Comparison of ENCODE assay signal across 36 cellular contexts in genomic region chr3:42731476-42732195, GRCh38. TPM values are rescaled to one million over a fixed set of nuclear protein-coding genes. Genes with fewer than 3 reads are reported as not detected.
DNase-seq lines count a peak whose midpoint lies in the region; ATAC-seq, FAIRE-seq and TF ChIP-seq lines count a peak whose summit lies in the region.
"Had no signal": no experiment of that assay in that cellular context is flagged by ENCODE, and none has a peak within 500 bp of the region (broad histone marks: within the 10 kb centered on the region; RNA-seq: fewer than 3 reads in every experiment).

No MANE protein-coding gene starts in this region.

- no TSS peak for BruUV-seq in K562 (replicated peaks; lab: Mats Ljungman, UMichigan)

- no peak overlapping the region for H3K4me3 Mint-ChIP-seq in naive thymus-derived CD4-positive, alpha-beta T cell
- H3K4me3 Mint-ChIP-seq: activated T-cell treated with anti-CD3 and anti-CD28 coated beads, Interleukin-2, amount 50 U/mL, for 72 hours; CD4-positive, alpha-beta memory T cell; mesothelial cell of epicardium; naive B cell; stimulated activated memory B cell treated with anti-CD40 and anti-IgM and Interleukin-4, amounts not matched to agents 10 μg/mL and 1 μg/mL and 100 μg/mL, for 72 hours had no signal

- H3K27me3 Mint-ChIP-seq in naive thymus-derived CD4-positive, alpha-beta T cell, result peaks cover 0 to 6% (median 0%) of the 10 kb centered on the region in 5 donors
- H3K27me3 Mint-ChIP-seq: stimulated activated memory B cell treated with anti-CD40 and anti-IgM and Interleukin-4, amounts not matched to agents 10 μg/mL and 1 μg/mL and 100 μg/mL, for 72 hours had no signal

- no peak for TF ChIP-seq RAD21 in K562 (CRISPR knock-in tag; conservative IDR thresholded peaks at IDR 0.05 in 1 of 2, IDR thresholded peaks at IDR 0.05 in 1 of 2)

- TF ChIP-seq CTCF in K562 (IDR thresholded peaks at IDR 0.05 in 2 of 3, conservative IDR thresholded peaks at IDR 0.05 in 1 of 3; ENCODE audit: insufficient read depth in 2 of 3, low read depth in 1 of 3, low read length in 3 of 3) (no peak), lower leg skin (IDR thresholded peaks at IDR 0.05) (no peak)

- H3K4me2 ChIP-seq in K562 (ENCODE audit: insufficient read depth, low read length), result no peak overlapping the region
- H3K4me2 ChIP-seq: hepatocyte had no signal

- H3K36me3 Mint-ChIP-seq in naive thymus-derived CD4-positive, alpha-beta T cell, result no peaks in the 10 kb centered on the region
- H3K36me3 Mint-ChIP-seq: CD4-positive, alpha-beta memory T cell; mesothelial cell of epicardium; naive B cell; stimulated activated memory B cell treated with anti-CD40 and anti-IgM and Interleukin-4, amounts not matched to agents 10 μg/mL and 1 μg/mL and 100 μg/mL, for 72 hours had no signal

- POLR2A ChIA-PET in K562 (lab: Yijun Ruan, JAX), result interaction anchor here (1.3 kb wide), 1 partner anchor 10 kb away, joined by 3 read pairs; no protein-coding TSS in a partner anchor
- POLR2A ChIA-PET in naive thymus-derived CD4-positive, alpha-beta T cell (lab: Charles Lee), result no interaction called here

- H3K9ac ChIP-seq in K562 (ENCODE audit: insufficient read depth in 1 of 2, low read depth in 2 of 2, low read length in 2 of 2), result no peak overlapping the region

- no peak for FAIRE-seq in K562 (lab: Jason Lieb, UNC)
- FAIRE-seq: endometrium, GM12892 had no signal

- no peaks in the 10 kb centered on the region for H3K79me2 ChIP-seq in K562 (ENCODE audit: control insufficient read depth, insufficient read depth, low read length)
- H3K79me2 ChIP-seq: hepatocyte had no signal

- no peak overlapping the region for H3K27ac Mint-ChIP-seq in naive thymus-derived CD4-positive, alpha-beta T cell
- H3K27ac Mint-ChIP-seq: activated T-cell treated with anti-CD3 and anti-CD28 coated beads, Interleukin-2, amount 50 U/mL, for 72 hours; mesothelial cell of epicardium; naive B cell; stimulated activated memory B cell treated with anti-CD40 and anti-IgM and Interleukin-4, amounts not matched to agents 10 μg/mL and 1 μg/mL and 100 μg/mL, for 72 hours had no signal

- TF ChIP-seq EP300 in K562 (IDR thresholded peaks at IDR 0.05; ENCODE audit: low read length), result no peak

- H3K4me1 ChIP-seq in K562 (replicated peaks in 1 of 2; ENCODE audit: control insufficient read depth in 2 of 2, insufficient read depth in 2 of 2, low read length in 2 of 2), result no peaks in the 10 kb centered on the region
- no peaks in the 10 kb centered on the region for H3K4me1 ChIP-seq in naive thymus-derived CD4-positive, alpha-beta T cell (ENCODE audit: control insufficient read depth in 2 of 2, insufficient read depth in 2 of 2, low read length in 2 of 2)

- no peak for ATAC-seq in K562
- ATAC-seq in naive thymus-derived CD4-positive, alpha-beta T cell, result no peak
- ATAC-seq: activated T-cell treated with anti-CD3 and anti-CD28 coated beads, Interleukin-2, amount 50 U/mL, for 72 hours; SK-N-SH treated with all-trans-retinoic acid at 6 μM for 48 hours; stimulated activated memory B cell treated with anti-CD40 and anti-IgM and Interleukin-4, amounts not matched to agents 10 μg/mL and 1 μg/mL and 100 μg/mL, for 72 hours had no signal

- in situ Hi-C loops in K562 (cut with MboI), result no loop called here

- 0 out of 2 replicates have a peak, but pooled peaks cover 2% of the 10 kb centered on the region for H3K9me3 ChIP-seq in K562 (replicated peaks; ENCODE audit: control insufficient read depth, insufficient read depth, low read depth, low read length)
- no peaks in the 10 kb centered on the region for H3K9me3 ChIP-seq in naive thymus-derived CD4-positive, alpha-beta T cell (ENCODE audit: control insufficient read depth in 2 of 3, low read length in 3 of 3)
- H3K9me3 ChIP-seq: esophagus squamous epithelium, MG63, suprapubic skin had no signal

- no peak overlapping the region for H3K27ac ChIP-seq in K562 (ENCODE audit: extremely low read depth, low read depth, low read length)
- H3K27ac ChIP-seq in naive thymus-derived CD4-positive, alpha-beta T cell (ENCODE audit: low read depth, low read length), result no peak overlapping the region
- H3K27ac ChIP-seq: hepatocyte, suprapubic skin had no signal

- TF ChIP-seq POLR2A in K562 (conservative IDR thresholded peaks at IDR 0.05) (no peak), lower leg skin (IDR thresholded peaks at IDR 0.05) (no peak)

- H3K9me1 ChIP-seq in K562 (ENCODE audit: control insufficient read depth, insufficient read depth, low read length), result no peaks in the 10 kb centered on the region

- no peaks in the 10 kb centered on the region for H3K4me1 Mint-ChIP-seq in naive thymus-derived CD4-positive, alpha-beta T cell
- H3K4me1 Mint-ChIP-seq: CD4-positive, alpha-beta memory T cell; mesothelial cell of epicardium; naive B cell; stimulated activated memory B cell treated with anti-CD40 and anti-IgM and Interleukin-4, amounts not matched to agents 10 μg/mL and 1 μg/mL and 100 μg/mL, for 72 hours had no signal

- WGBS in K562 (ENCODE audit: insufficient coverage, low coverage, missing lambda C conversion rate), result 2% methylated on average over 6 of the region's 6 CpGs
- WGBS in lower leg skin, 2 donors, result 91 to 92% methylated on average over 6 of the region's 6 CpGs

- H2AFZ ChIP-seq in K562 (ENCODE audit: low read depth, low read length), result no peak overlapping the region
- H2AFZ ChIP-seq: hepatocyte had no signal

- H3K4me3 ChIP-seq in K562 (no peak overlapping the region), lower leg skin (ENCODE audit: low read depth, poor library complexity, severe bottlenecking) (no peak overlapping the region)
- H3K4me3 ChIP-seq in naive thymus-derived CD4-positive, alpha-beta T cell (ENCODE audit: low read length), result no peak overlapping the region
- H3K4me3 ChIP-seq: esophagus squamous epithelium, hepatocyte, MG63, suprapubic skin had no signal

- peaks cover 26 to 36% of the 10 kb centered on the region in 2 experiments; a peak in 4 of 5 replicates for H3K27me3 ChIP-seq in K562 (ENCODE audit: control insufficient read depth in 2 of 2, insufficient read depth in 2 of 2, low read length in 2 of 2)
- no peaks in the 10 kb centered on the region for H3K27me3 ChIP-seq in naive thymus-derived CD4-positive, alpha-beta T cell (ENCODE audit: control insufficient read depth in 2 of 2, insufficient read depth in 2 of 2, low read length in 2 of 2)
- H3K27me3 ChIP-seq: esophagus squamous epithelium, hepatocyte, MG63, suprapubic skin had no signal

- intact Hi-C loops in K562 (cut with micrococcal nuclease) (no loop called here), lower leg skin (cut with DNase I; ENCODE audit: low total_unique reads) (no loop called here)
- intact Hi-C loops in naive thymus-derived CD4-positive, alpha-beta T cell (cut with micrococcal nuclease), result no loop called here

- CTCF ChIA-PET in K562 (lab: Yijun Ruan, JAX; ENCODE audit: low intra/inter-chr PET ratio), result no interaction called here
- CTCF ChIA-PET in naive thymus-derived CD4-positive, alpha-beta T cell (lab: Charles Lee), result interaction anchor here (1.1 kb wide), 1 partner anchor 14 kb away, joined by 3 read pairs; no protein-coding TSS in a partner anchor

- no peaks in the 10 kb centered on the region for H3K36me3 ChIP-seq in K562 (ENCODE audit: control insufficient read depth, insufficient read depth, low read length)
- no peaks in the 10 kb centered on the region for H3K36me3 ChIP-seq in naive thymus-derived CD4-positive, alpha-beta T cell (ENCODE audit: control insufficient read depth in 2 of 3, insufficient read depth in 3 of 3, low read length in 3 of 3)
- H3K36me3 ChIP-seq: esophagus squamous epithelium, MG63, suprapubic skin had no signal

- H4K20me1 ChIP-seq in K562 (replicated peaks; ENCODE audit: control insufficient read depth, insufficient read depth, low read length), result no peaks in the 10 kb centered on the region; the same call in 1 of the 2 replicates

- H3K9me3 Mint-ChIP-seq in naive thymus-derived CD4-positive, alpha-beta T cell, result peaks cover 0 to 2% (median 0%) of the 10 kb centered on the region in 11 donors
- H3K9me3 Mint-ChIP-seq: activated T-cell treated with anti-CD3 and anti-CD28 coated beads, Interleukin-2, amount 50 U/mL, for 72 hours; mesothelial cell of epicardium; naive B cell; stimulated activated memory B cell treated with anti-CD40 and anti-IgM and Interleukin-4, amounts not matched to agents 10 μg/mL and 1 μg/mL and 100 μg/mL, for 72 hours had no signal

- DNase-seq in activated CD8-positive, alpha-beta memory T cell treated with anti-CD3 and anti-CD28 coated beads, Interleukin-2, amount 50 U/mL, for 48 hours, result peak; percentile 37
- DNase-seq in activated CD8-positive, alpha-beta memory T cell treated with anti-CD3 and anti-CD28 coated beads, Interleukin-2, amount 50 U/mL, for 4 hours, result no peak
- DNase-seq in K562 (ENCODE audit: extremely low read depth in 1 of 4, low spot score in 3 of 4) (no peak), lower leg skin (ENCODE audit: low spot score in 2 of 2) (peak; percentile 9 to 54), NCI-H2196 (lab: John Stamatoyannopoulos, UW; ENCODE audit: unreplicated experiment) (no peak)
- DNase-seq in stimulated activated CD8-positive, alpha-beta memory T cell treated with anti-CD3 and anti-CD28 coated beads, Interleukin-4, amount 100 ng/mL, for 48 hours, result peak; percentile 8
- DNase-seq in naive thymus-derived CD4-positive, alpha-beta T cell, result no peak
- no peak for DNase-seq in activated naive CD4-positive, alpha-beta T cell (lab: John Stamatoyannopoulos, UW)
- DNase-seq: activated CD4-positive, alpha-beta T cell treated with anti-CD3 and anti-CD28 coated beads for 4 hours; activated naive CD4-positive, alpha-beta T cell treated with anti-CD3 and anti-CD28 coated beads, Interleukin-2, amount 50 U/mL, for 16 hours; activated T-cell treated with anti-CD3 and anti-CD28 coated beads, Interleukin-2, amount 50 U/mL, for 72 hours; CD4-positive, alpha-beta memory T cell; central memory CD4-positive, alpha-beta T cell; dermis blood vessel endothelial cell; esophagus squamous epithelium; KG1; MG63; naive B cell; NCI-H2029 treated with DMSO at 0.1 percent for 48 hours; NCI-H2227 treated with DMSO at 0.1 percent for 48 hours; NCI-H774; RPMI8226; stimulated activated CD4-positive, alpha-beta T cell treated with anti-CD3 and anti-CD28 coated beads, Interleukin-12 subunit alpha, Interleukin-12 subunit beta, amount 100 ng/mL, for 4 hours; stimulated activated CD4-positive, alpha-beta T cell treated with anti-CD3 and anti-CD28 coated beads, Interleukin-4, amount 100 ng/mL, for 1 hour; T-helper 2 cell had no signal

RNA-seq across cellular contexts. Expression of gene HHATL, which starts 29.0 kb away (rescaled TPM):
- total RNA-seq in K562 (2011; cell fraction: chromatin; rRNA removed; ENCODE audit: low replicate concordance), result not detected in 2 replicates
- not detected in 2 replicates for total RNA-seq in K562 (2011; cell fraction: nucleolus; rRNA removed)
- not detected in 2 replicates for total RNA-seq in K562 (2011; cell fraction: nucleoplasm; rRNA removed)
- total RNA-seq in K562 (2014; rRNA removed) (not detected in 2 replicates), K562 (2014; rRNA removed; fragmentation: Illumina TruSeq; extraction: Trizol) (not detected in 2 replicates), K562 (2015; rRNA removed; fragmentation: Illumina TruSeq; extraction: Trizol) (not detected in 2 replicates), K562 (2021) (not detected in 2 replicates), lower leg skin (1 to 10 TPM in 2 of 4 donors, under 1 TPM in 1, not detected in 1; 0.34 to 6.1 (median 1.5) TPM)
- polyA plus RNA-seq in K562 (2011; rRNA removed) (not detected in 2 replicates), K562 (2014; fragmentation: Illumina TruSeq; extraction: Trizol) (not detected in 2 replicates), K562 (2014; fragmentation: Nextera tagmentation; extraction: Ambion mirVana) (not detected), K562 (2014; rRNA removed) (not detected in 2 replicates)
- polyA plus RNA-seq in K562 (2011; cell fraction: cytosol; rRNA removed), result not detected in 2 replicates
- polyA plus RNA-seq in K562 (2011; cell fraction: nucleus; rRNA removed), result not detected in 2 replicates
- polyA plus RNA-seq in K562 (2012), result not detected in 2 replicates
- not detected in 2 replicates for polyA minus RNA-seq in K562 (2011; rRNA and poly(A)+ RNA removed)
- not detected in 2 replicates for polyA minus RNA-seq in K562 (2011; cell fraction: cytosol; rRNA and poly(A)+ RNA removed)
- not detected in 2 replicates for polyA minus RNA-seq in K562 (2011; cell fraction: nucleus; rRNA and poly(A)+ RNA removed)
- total RNA-seq in naive thymus-derived CD4-positive, alpha-beta T cell, result not detected
- polyA plus RNA-seq in naive thymus-derived CD4-positive, alpha-beta T cell, result not detected
- total RNA-seq: A172; activated CD8-positive, alpha-beta memory T cell treated with anti-CD3 and anti-CD28 coated beads for 36 hours; activated T-cell treated with anti-CD3 and anti-CD28 coated beads, Interleukin-2, amount 50 U/mL, for 72 hours; CD4-positive, alpha-beta memory T cell; dermis blood vessel endothelial cell; esophagus squamous epithelium; hepatocyte; HT1080; mesothelial cell of epicardium; occipital lobe had no signal
- polyA plus RNA-seq: CD4-positive, alpha-beta memory T cell; hepatocyte had no signal

RNA-seq across cellular contexts. Expression of gene CCDC13, which starts 41.4 kb away (rescaled TPM):
- total RNA-seq in K562 (2011; cell fraction: chromatin; rRNA removed; ENCODE audit: low replicate concordance), result 0.51 and 1.0 TPM in 2 replicates
- total RNA-seq in K562 (2011; cell fraction: nucleolus; rRNA removed), result 0.53 TPM in 1 of 2 replicates, not detected in the other
- 0.69 TPM in 1 of 2 replicates, not detected in the other for total RNA-seq in K562 (2011; cell fraction: nucleoplasm; rRNA removed)
- 0.53 and 0.68 TPM in 2 replicates for total RNA-seq in K562 (2014; rRNA removed)
- 0.67 TPM in 1 of 2 replicates, not detected in the other for total RNA-seq in K562 (2014; rRNA removed; fragmentation: Illumina TruSeq; extraction: Trizol)
- 0.26 and 0.54 TPM in 2 replicates for total RNA-seq in K562 (2015; rRNA removed; fragmentation: Illumina TruSeq; extraction: Trizol)
- 0.24 and 0.49 TPM in 2 replicates for total RNA-seq in K562 (2021)
- polyA plus RNA-seq in K562 (2011; rRNA removed), result 0.22 TPM in 1 of 2 replicates, not detected in the other
- 0.06 and 0.09 TPM in 2 replicates for polyA plus RNA-seq in K562 (2011; cell fraction: cytosol; rRNA removed)
- 0.47 and 0.63 TPM in 2 replicates for polyA plus RNA-seq in K562 (2011; cell fraction: nucleus; rRNA removed)
- polyA plus RNA-seq in K562 (2012), result 0.30 and 0.46 TPM in 2 replicates
- polyA plus RNA-seq in K562 (2014; fragmentation: Illumina TruSeq; extraction: Trizol), result 0.28 and 0.29 TPM in 2 replicates
- polyA plus RNA-seq in K562 (2014; fragmentation: Nextera tagmentation; extraction: Ambion mirVana), result under 1 TPM; 0.20 to 0.70 TPM
- 0.48 and 0.89 TPM in 2 replicates for polyA plus RNA-seq in K562 (2014; rRNA removed)
- polyA minus RNA-seq in K562 (2011; rRNA and poly(A)+ RNA removed), result not detected in 2 replicates
- polyA minus RNA-seq in K562 (2011; cell fraction: cytosol; rRNA and poly(A)+ RNA removed), result not detected in 2 replicates
- polyA minus RNA-seq in K562 (2011; cell fraction: nucleus; rRNA and poly(A)+ RNA removed), result not detected in 2 replicates
- under 1 TPM in 1 of 4 donors, not detected in 3; 0.06 TPM for total RNA-seq in lower leg skin
- total RNA-seq in naive thymus-derived CD4-positive, alpha-beta T cell, result 1 to 10 TPM in 1 of 5 experiments, under 1 TPM in 4; 0.34 to 1.5 (median 0.70) TPM
- polyA plus RNA-seq in naive thymus-derived CD4-positive, alpha-beta T cell, result not detected
- total RNA-seq: A172, HT1080 had no signal
- polyA plus RNA-seq: hepatocyte had no signal

RNA-seq across cellular contexts. Expression of gene KLHL40, which starts 46.3 kb away (rescaled TPM):
- not detected in 2 replicates for total RNA-seq in K562 (2011; cell fraction: chromatin; rRNA removed; ENCODE audit: low replicate concordance)
- total RNA-seq in K562 (2011; cell fraction: nucleolus; rRNA removed), result not detected in 2 replicates
- not detected in 2 replicates for total RNA-seq in K562 (2011; cell fraction: nucleoplasm; rRNA removed)
- total RNA-seq in K562 (2014; rRNA removed), result not detected in 2 replicates
- total RNA-seq in K562 (2014; rRNA removed; fragmentation: Illumina TruSeq; extraction: Trizol), result not detected in 2 replicates
- total RNA-seq in K562 (2015; rRNA removed; fragmentation: Illumina TruSeq; extraction: Trizol), result not detected in 2 replicates
- total RNA-seq in K562 (2021), result not detected in 2 replicates
- polyA plus RNA-seq in K562 (2011; rRNA removed), result not detected in 2 replicates
- polyA plus RNA-seq in K562 (2011; cell fraction: cytosol; rRNA removed), result not detected in 2 replicates
- not detected in 2 replicates for polyA plus RNA-seq in K562 (2011; cell fraction: nucleus; rRNA removed)
- polyA plus RNA-seq in K562 (2012), result not detected in 2 replicates
- not detected in 2 replicates for polyA plus RNA-seq in K562 (2014; fragmentation: Illumina TruSeq; extraction: Trizol)
- not detected for polyA plus RNA-seq in K562 (2014; fragmentation: Nextera tagmentation; extraction: Ambion mirVana)
- polyA plus RNA-seq in K562 (2014; rRNA removed), result not detected in 2 replicates
- not detected in 2 replicates for polyA minus RNA-seq in K562 (2011; rRNA and poly(A)+ RNA removed)
- not detected in 2 replicates for polyA minus RNA-seq in K562 (2011; cell fraction: cytosol; rRNA and poly(A)+ RNA removed)
- polyA minus RNA-seq in K562 (2011; cell fraction: nucleus; rRNA and poly(A)+ RNA removed), result not detected in 2 replicates
- not detected for total RNA-seq in lower leg skin
- not detected for total RNA-seq in naive thymus-derived CD4-positive, alpha-beta T cell
- polyA plus RNA-seq in naive thymus-derived CD4-positive, alpha-beta T cell, result not detected
- total RNA-seq: A172; activated CD8-positive, alpha-beta memory T cell treated with anti-CD3 and anti-CD28 coated beads for 36 hours; activated T-cell treated with anti-CD3 and anti-CD28 coated beads, Interleukin-2, amount 50 U/mL, for 72 hours; CD4-positive, alpha-beta memory T cell; esophagus squamous epithelium; hepatocyte; HT1080; mesothelial cell of epicardium; occipital lobe; suprapubic skin had no signal
- polyA plus RNA-seq: CD4-positive, alpha-beta memory T cell; hepatocyte had no signal

Comparison
In these comparisons a context has a peak if more than half of its experiments do, and no peak if none do; other contexts are left out.
1. DNase-seq: peak in activated CD8-positive, alpha-beta memory T cell treated with anti-CD3 and anti-CD28 coated beads, Interleukin-2, amount 50 U/mL, for 48 hours (single experiment), lower leg skin (2 of 2) and stimulated activated CD8-positive, alpha-beta memory T cell treated with anti-CD3 and anti-CD28 coated beads, Interleukin-4, amount 100 ng/mL, for 48 hours (single experiment); none in activated CD8-positive, alpha-beta memory T cell treated with anti-CD3 and anti-CD28 coated beads, Interleukin-2, amount 50 U/mL, for 4 hours (single experiment), K562 (0 of 4), naive thymus-derived CD4-positive, alpha-beta T cell (0 of 9), activated naive CD4-positive, alpha-beta T cell (0 of 4) and NCI-H2196 (single experiment).